In the genomic region with DNA sequence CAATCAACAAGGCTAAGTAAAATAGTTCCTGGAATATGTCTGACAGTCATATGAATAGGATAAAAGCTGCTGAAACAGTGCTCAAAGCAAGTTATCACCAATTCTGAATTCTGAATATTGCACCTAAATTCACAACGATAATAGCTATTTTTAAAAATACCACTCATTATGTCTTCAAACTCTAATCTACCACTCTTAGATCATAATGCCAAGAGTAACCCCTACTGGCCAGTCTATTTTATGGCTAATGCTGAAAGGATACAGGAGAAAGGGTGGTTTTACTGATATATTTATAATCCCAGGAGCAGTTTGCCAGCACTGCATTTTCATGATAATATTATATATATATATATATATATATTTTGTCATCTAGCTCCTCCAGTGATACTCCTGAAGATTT, we compare ENCODE assay signal across 8 cellular contexts.
DNase-seq lines count a peak whose midpoint lies in the region; FAIRE-seq and TF ChIP-seq lines count a peak whose summit lies in the region.

No MANE protein-coding gene starts in this region.

- no peak overlapping the region for H3K4me3 ChIP-seq in testis

- TF ChIP-seq CTCF in D721Med (IDR thresholded peaks at IDR 0.05; ENCODE audit: insufficient read depth, missing control alignments) (peak; percentile 30), testis (IDR thresholded peaks at IDR 0.05) (peak in 1 of 3 experiments; percentile 30)

- H3K27me3 ChIP-seq in testis: no peaks in the 10 kb centered on the region

- WGBS in testis, 2 donors: 26 to 32% methylated on average over 1 of the region's 1 CpG

- H3K36me3 ChIP-seq in testis (ENCODE audit: low read depth, missing control alignments): no peaks in the 10 kb centered on the region

- intact Hi-C loops in testis (cut with DNase I; ENCODE audit: low total_unique reads): no loop called here

- no peak for TF ChIP-seq POLR2A in H54 (IDR thresholded peaks at IDR 0.05; ENCODE audit: low read depth, low read length)
- no peak for TF ChIP-seq POLR2A in testis (IDR thresholded peaks at IDR 0.05)

- H3K4me1 ChIP-seq in testis: no peaks in the 10 kb centered on the region

- DNase-seq in D721Med (ENCODE audit: insufficient read length, low spot score) (no peak), H54 (ENCODE audit: insufficient read length, low spot score) (no peak), RPMI7951 (ENCODE audit: low read depth) (peak; percentile 35), kidney tubule cell (ENCODE audit: low spot score) (peak; percentile 47), RCC 7860 (ENCODE audit: low spot score) (no peak), DMS153 treated with DMSO at 0.1 percent for 48 hours (lab: John Stamatoyannopoulos, UW; ENCODE audit: unreplicated experiment) (no peak), testis (no peak), C1 segment of cervical spinal cord (lab: John Stamatoyannopoulos, UW) (no peak)

- FAIRE-seq in D721Med (lab: Jason Lieb, UNC): no peak
- peak; percentile 66 for FAIRE-seq in H54 (lab: Jason Lieb, UNC)
- FAIRE-seq in RCC 7860 (lab: Jason Lieb, UNC): no peak

- no peaks in the 10 kb centered on the region for H3K9me3 ChIP-seq in testis

- H3K27ac ChIP-seq in testis: no peak overlapping the region

Comparison
In these comparisons a context has a peak if more than half of its experiments do, and no peak if none do; other contexts are left out.
1. DNase-seq: peak in RPMI7951 (single experiment) and kidney tubule cell (single experiment); none in D721Med (single experiment), H54 (single experiment), RCC 7860 (single experiment), DMS153 treated with DMSO at 0.1 percent for 48 hours (single experiment), testis (single experiment) and C1 segment of cervical spinal cord (0 of 14).